13 cellular contexts compared by ENCODE assay signal in the genomic region with DNA sequence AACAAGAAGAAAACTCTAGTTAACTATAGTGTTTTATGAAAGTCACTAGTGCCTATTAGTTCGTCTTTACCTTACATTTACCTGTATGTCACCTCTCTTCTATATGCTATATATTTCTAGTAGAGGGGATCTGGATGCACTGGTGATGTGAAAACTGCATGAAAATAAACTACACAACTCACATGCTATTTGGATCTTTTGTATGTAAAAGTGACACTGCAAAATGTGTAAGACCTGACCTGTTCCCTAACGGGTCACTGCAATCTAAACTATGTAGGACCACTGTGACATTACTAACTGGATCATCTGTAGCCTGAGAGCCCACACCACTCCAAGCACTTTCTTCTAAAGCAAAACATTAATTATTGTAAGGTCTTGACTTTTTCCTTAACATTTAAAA. TPM values are rescaled to one million over a fixed set of nuclear protein-coding genes. Genes with fewer than 3 reads are reported as not detected.
DNase-seq lines count a peak whose midpoint lies in the region; ATAC-seq and TF ChIP-seq lines count a peak whose summit lies in the region.
"Had no signal": no experiment of that assay in that cellular context is flagged by ENCODE, and none has a peak within 500 bp of the region (broad histone marks: within the 10 kb centered on the region; RNA-seq: fewer than 3 reads in every experiment).

No MANE protein-coding gene starts in this region.

- ATAC-seq in DND-41 (ENCODE audit: insufficient read depth, low read depth): no peak
- no peak for ATAC-seq in activated naive CD8-positive, alpha-beta T cell treated with anti-CD3 and anti-CD28 coated beads, Interleukin-2, amount 50 U/mL, for 24 hours

- no peaks in the 10 kb centered on the region for H3K9me3 Mint-ChIP-seq in activated naive CD8-positive, alpha-beta T cell treated with anti-CD3 and anti-CD28 coated beads, Interleukin-2, amount 50 U/mL, for 24 hours
- H3K9me3 Mint-ChIP-seq in neural crest cell: no peaks in the 10 kb centered on the region
- H3K9me3 Mint-ChIP-seq: memory B cell had no signal

- TF ChIP-seq POLR2A in testis (IDR thresholded peaks at IDR 0.05): no peak

- peak overlapping the region; percentile 95 for H3K4me3 Mint-ChIP-seq in activated naive CD8-positive, alpha-beta T cell treated with anti-CD3 and anti-CD28 coated beads, Interleukin-2, amount 50 U/mL, for 24 hours
- H3K4me3 Mint-ChIP-seq in neural crest cell: peak overlapping the region; percentile 93

- peaks cover 40% of the 10 kb centered on the region for H3K36me3 Mint-ChIP-seq in activated naive CD8-positive, alpha-beta T cell treated with anti-CD3 and anti-CD28 coated beads, Interleukin-2, amount 50 U/mL, for 24 hours (ENCODE audit: low read depth)
- peaks cover 2% of the 10 kb centered on the region for H3K36me3 Mint-ChIP-seq in neural crest cell (ENCODE audit: low read depth)

- peaks cover 27% of the 10 kb centered on the region for H3K79me2 ChIP-seq in DND-41 (ENCODE audit: insufficient read depth, low read length)

- peaks cover 9% of the 10 kb centered on the region for H3K4me1 Mint-ChIP-seq in activated naive CD8-positive, alpha-beta T cell treated with anti-CD3 and anti-CD28 coated beads, Interleukin-2, amount 50 U/mL, for 24 hours
- peaks cover 14% of the 10 kb centered on the region for H3K4me1 Mint-ChIP-seq in neural crest cell

- H3K4me2 ChIP-seq in DND-41 (ENCODE audit: insufficient read depth, low read length): peak overlapping the region; percentile 96

- peak overlapping the region; percentile 92 to 97; a peak in 2 of 4 replicates for H3K4me3 ChIP-seq in DND-41 (ENCODE audit: low read depth in 1 of 2, low read length in 2 of 2)
- H3K4me3 ChIP-seq in MG63: peak overlapping the region; percentile 99
- no peak overlapping the region for H3K4me3 ChIP-seq in testis

- 53 to 70% methylated on average over 2 of the region's 2 CpGs for WGBS in testis, 2 donors

- H3K27me3 ChIP-seq in DND-41 (ENCODE audit: insufficient read depth, low read length, poor library complexity) (peaks cover 1% of the 10 kb centered on the region), MG63 (no peaks in the 10 kb centered on the region), testis (no peaks in the 10 kb centered on the region)

- no peak overlapping the region for H2AFZ ChIP-seq in DND-41 (ENCODE audit: low read depth, low read length)

- TF ChIP-seq CTCF in DND-41 (IDR thresholded peaks at IDR 0.05; ENCODE audit: borderline replicate concordance, extremely low read depth, low read length, poor library complexity, severe bottlenecking) (no peak), neural crest cell (conservative IDR thresholded peaks at IDR 0.05) (no peak), testis (IDR thresholded peaks at IDR 0.05) (no peak)

- DNase-seq in DND-41 (no peak), MG63 (no peak), neural crest cell (ENCODE audit: low read depth, low spot score) (no peak), testis (no peak), NCI-H69 (lab: John Stamatoyannopoulos, UW) (no peak), COLO829 (ENCODE audit: low spot score) (no peak)
- DNase-seq in activated naive CD8-positive, alpha-beta T cell treated with anti-CD3 and anti-CD28 coated beads, Interleukin-2, amount 50 U/mL, for 24 hours: no peak
- DNase-seq: activated CD8-positive, alpha-beta memory T cell treated with anti-CD3 and anti-CD28 coated beads, Interleukin-2, amount 50 U/mL, for 4 hours; DMS79 treated with DMSO at 0.1 percent for 48 hours; NCI-H1930 had no signal

- H3K27ac ChIP-seq in DND-41 (ENCODE audit: low read length) (peak overlapping the region; percentile 62; the same call in 1 of the 2 replicates), testis (no peak overlapping the region)

- peaks cover 52% of the 10 kb centered on the region for H3K36me3 ChIP-seq in DND-41 (ENCODE audit: insufficient read depth, low read length)
- peaks cover 49% of the 10 kb centered on the region for H3K36me3 ChIP-seq in MG63
- H3K36me3 ChIP-seq in testis (ENCODE audit: low read depth, missing control alignments): no peaks in the 10 kb centered on the region

- peaks cover 11% of the 10 kb centered on the region; the same call in 1 of the 2 replicates for H4K20me1 ChIP-seq in DND-41 (ENCODE audit: insufficient read depth, low read length)

- H3K9me3 ChIP-seq in DND-41 (ENCODE audit: insufficient read depth, low read length, severe bottlenecking): no peaks in the 10 kb centered on the region
- no peaks in the 10 kb centered on the region for H3K9me3 ChIP-seq in MG63
- no peaks in the 10 kb centered on the region for H3K9me3 ChIP-seq in testis

- intact Hi-C loops in testis (cut with DNase I; ENCODE audit: low total_unique reads): no loop called here

- H3K27me3 Mint-ChIP-seq in activated naive CD8-positive, alpha-beta T cell treated with anti-CD3 and anti-CD28 coated beads, Interleukin-2, amount 50 U/mL, for 24 hours: no peaks in the 10 kb centered on the region
- H3K27me3 Mint-ChIP-seq in neural crest cell (ENCODE audit: low read depth): peaks cover 4% of the 10 kb centered on the region
- H3K27me3 Mint-ChIP-seq: memory B cell had no signal

- H3K27ac Mint-ChIP-seq in activated naive CD8-positive, alpha-beta T cell treated with anti-CD3 and anti-CD28 coated beads, Interleukin-2, amount 50 U/mL, for 24 hours: peak overlapping the region; percentile 95
- H3K27ac Mint-ChIP-seq in neural crest cell (ENCODE audit: unreplicated experiment): no peak overlapping the region
- H3K27ac Mint-ChIP-seq: memory B cell had no signal

- H3K4me1 ChIP-seq in DND-41 (ENCODE audit: insufficient read depth, low read length) (peaks cover 28% of the 10 kb centered on the region), testis (peaks cover 12% of the 10 kb centered on the region)

- H3K9ac ChIP-seq in DND-41 (ENCODE audit: low read depth, low read length): peak overlapping the region; percentile 81

RNA-seq across cellular contexts. Expression of a gene that starts 1.7 kb away (rescaled TPM):
- total RNA-seq in MG63 (2014; rRNA removed; shearing (Covaris generic); ENCODE audit: low replicate concordance): 44.7 and 45.0 TPM in 2 replicates
- total RNA-seq in neural crest cell: 85.9 and 87.1 TPM in 2 replicates
- total RNA-seq in testis: 10 to 100 TPM; 46.9 to 54.9 TPM
- 36.4 TPM for polyA plus RNA-seq in testis (ENCODE audit: insufficient read depth, low read depth, low replicate concordance)

RNA-seq across cellular contexts. Expression of a gene that starts 43.8 kb away (rescaled TPM):
- not detected in 2 replicates for total RNA-seq in MG63 (2014; rRNA removed; shearing (Covaris generic); ENCODE audit: low replicate concordance)
- total RNA-seq in neural crest cell (not detected in 2 replicates), testis (not detected)
- polyA plus RNA-seq in testis (ENCODE audit: insufficient read depth, low read depth, low replicate concordance): not detected
- total RNA-seq: renal cortical epithelial cell, temporal lobe had no signal

RNA-seq across cellular contexts. Expression of a gene that starts 54.6 kb away (rescaled TPM):
- not detected in 2 replicates for total RNA-seq in MG63 (2014; rRNA removed; shearing (Covaris generic); ENCODE audit: low replicate concordance)
- total RNA-seq in neural crest cell (not detected in 2 replicates), testis (1 to 10 TPM; 1.7 to 2.4 TPM)
- 1.7 TPM for polyA plus RNA-seq in testis (ENCODE audit: insufficient read depth, low read depth, low replicate concordance)

Comparison
In these comparisons a context has a peak if more than half of its experiments do, and no peak if none do; other contexts are left out.
1. H3K4me3 ChIP-seq: peak in DND-41 (2 of 2) and MG63 (single experiment); none in testis (0 of 2).